In genomic region chr18:38759457-38759856, GRCh38 we compare ENCODE assay signal across 21 cellular contexts.
"Had no signal": no experiment of that assay in that cellular context is flagged by ENCODE, and none has a peak within 500 bp of the region (broad histone marks: within the 10 kb centered on the region; RNA-seq: fewer than 3 reads in every experiment).

No MANE protein-coding gene starts in this region.

- H3K27ac ChIP-seq: coronary artery, gastroesophageal sphincter, heart left ventricle, hepatocyte, neural progenitor cell, parathyroid adenoma, skin epidermis, transverse colon, upper lobe of right lung, uterus had no signal

- DNase-seq: dermis blood vessel endothelial cell; effector memory CD8-positive, alpha-beta T cell; heart left ventricle; mesendoderm; midbrain; naive thymus-derived CD4-positive, alpha-beta T cell; stimulated activated CD4-positive, alpha-beta T cell treated with anti-CD3 and anti-CD28 coated beads, Interleukin-15, amount 100 ng/mL, for 24 hours; stimulated activated CD4-positive, alpha-beta T cell treated with anti-CD3 and anti-CD28 coated beads, Interleukin-2, amount 100 ng/mL, for 48 hours; stimulated activated naive B cell treated with anti-CD40 and anti-IgM and Interleukin-4, amounts not matched to agents 10 μg/mL and 1 μg/mL and 100 μg/mL, for 72 hours; transverse colon; upper lobe of right lung; uterus had no signal

- ATAC-seq: effector memory CD8-positive, alpha-beta T cell; esophagus mucosa; gastroesophageal sphincter; heart left ventricle; left lobe of liver; naive thymus-derived CD4-positive, alpha-beta T cell; sciatic nerve; stimulated activated naive B cell treated with anti-CD40 and anti-IgM and Interleukin-4, amounts not matched to agents 10 μg/mL and 1 μg/mL and 100 μg/mL, for 72 hours; upper lobe of right lung had no signal
